Comparison of ENCODE assay signal across 1 cellular context in genomic region chr19:41595258-41595889, GRCh38.
TF ChIP-seq lines count a peak whose summit lies in the region.

No MANE protein-coding gene starts in this region.

TF ChIP-seq in WTC11, 78 proteins besides CTCF, POLR2A, EP300 and RAD21 (continued from another document):
- TF ChIP-seq ARID4B (CRISPR knock-in tag; IDR thresholded peaks at IDR 0.05; ENCODE audit: borderline replicate concordance) (no peak), NFATC4 (CRISPR knock-in tag; IDR thresholded peaks at IDR 0.05) (no peak), SMAD3 (CRISPR knock-in tag; IDR thresholded peaks at IDR 0.05; ENCODE audit: borderline replicate concordance) (no peak), ATF6 (CRISPR knock-in tag; IDR thresholded peaks at IDR 0.05) (no peak), E2F1 (CRISPR knock-in tag; IDR thresholded peaks at IDR 0.05) (no peak), CREB1 (CRISPR knock-in tag; IDR thresholded peaks at IDR 0.05) (no peak), ZBTB21 (CRISPR knock-in tag; IDR thresholded peaks at IDR 0.05; ENCODE audit: borderline replicate concordance) (no peak), ESRRA (CRISPR knock-in tag; IDR thresholded peaks at IDR 0.05; ENCODE audit: borderline replicate concordance) (no peak)
